8 cellular contexts compared by ENCODE assay signal in genomic region chr5:128905225-128906110, GRCh38.
DNase-seq lines count a peak whose midpoint lies in the region; ATAC-seq and TF ChIP-seq lines count a peak whose summit lies in the region.

No MANE protein-coding gene starts in this region.

- ATAC-seq in GM21367 (IDR thresholded peaks at IDR 0.05; ENCODE audit: unreplicated experiment) (peak; percentile 96), HG03469 (IDR thresholded peaks at IDR 0.05; ENCODE audit: unreplicated experiment) (peak; percentile 82)

- no peak overlapping the region for H3K4me2 ChIP-seq in OCI-LY3 (ENCODE audit: low read length)

- no peaks in the 10 kb centered on the region for H4K20me1 ChIP-seq in OCI-LY3 (ENCODE audit: insufficient read depth, low read length)

- H2AFZ ChIP-seq in OCI-LY3 (ENCODE audit: low read depth, low read length): no peak overlapping the region

- no peak overlapping the region for H3K9ac ChIP-seq in OCI-LY3 (ENCODE audit: low read length)

- H3K79me2 ChIP-seq in OCI-LY3 (ENCODE audit: low read length): no peaks in the 10 kb centered on the region

- H3K4me1 ChIP-seq in OCI-LY3 (ENCODE audit: low read length): no peaks in the 10 kb centered on the region

- no peak overlapping the region for H3K4me3 ChIP-seq in OCI-LY3 (ENCODE audit: low read length)

- H3K27ac ChIP-seq in OCI-LY3 (ENCODE audit: low read length): no peak overlapping the region

- H3K9me3 ChIP-seq in OCI-LY3 (ENCODE audit: insufficient read depth, low read length): no peaks in the 10 kb centered on the region

- DNase-seq in NCI-H524 (lab: John Stamatoyannopoulos, UW) (peak; percentile 16 to 49), NCI-H524 treated with DMSO at 0.1 percent for 48 hours (lab: John Stamatoyannopoulos, UW) (no peak), astrocyte of the hippocampus (ENCODE audit: low read depth, low spot score) (peak; percentile 79), hippocampal formation (lab: John Stamatoyannopoulos, UW) (peak; percentile 2 to 36)
- peak; percentile 4 for DNase-seq in stimulated activated CD4-positive, alpha-beta T cell treated with anti-CD3 and anti-CD28 coated beads, Interleukin-2, amount 100 ng/mL, for 4 hours (ENCODE audit: low read depth)

- no peaks in the 10 kb centered on the region for H3K27me3 ChIP-seq in OCI-LY3 (ENCODE audit: low read depth, low read length)

- peak; percentile 64 for TF ChIP-seq CTCF in OCI-LY3 (IDR thresholded peaks at IDR 0.05; ENCODE audit: low read depth, low read length)

- H3K36me3 ChIP-seq in OCI-LY3 (replicated peaks; ENCODE audit: low read depth, low read length): no peaks in the 10 kb centered on the region
